ENCODE assay signal across 24 cellular contexts in genomic region chr2:62424899-62425298, GRCh38.
DNase-seq lines count a peak whose midpoint lies in the region; ATAC-seq, FAIRE-seq and TF ChIP-seq lines count a peak whose summit lies in the region.
"Had no signal": no experiment of that assay in that cellular context is flagged by ENCODE, and none has a peak within 500 bp of the region (broad histone marks: within the 10 kb centered on the region; RNA-seq: fewer than 3 reads in every experiment).

No MANE protein-coding gene starts in this region.

- no peaks in the 10 kb centered on the region for H3K27me3 ChIP-seq in RWPE2 (ENCODE audit: insufficient read depth, poor library complexity, severe bottlenecking)
- H3K27me3 ChIP-seq: heart left ventricle, neutrophil, tibial artery had no signal

- CTCF ChIA-PET in A549 (lab: Yijun Ruan, JAX), result interaction anchor here (1.8 kb wide), 1 partner anchor 9 kb away, joined by 6 read pairs; no protein-coding TSS in a partner anchor

- H3K9me3 ChIP-seq in A549 (no peaks in the 10 kb centered on the region), RWPE2 (ENCODE audit: severe bottlenecking) (no peaks in the 10 kb centered on the region)
- H3K9me3 ChIP-seq: neutrophil, prostate gland, tibial artery had no signal

- peak overlapping the region in 1 of 2 experiments; percentile 60; a peak in 2 of 6 replicates for H3K27ac ChIP-seq in A549
- peak overlapping the region; percentile 53 for H3K27ac ChIP-seq in RWPE2 (ENCODE audit: poor library complexity, severe bottlenecking)
- peak overlapping the region; percentile 85 for H3K27ac ChIP-seq in epithelial cell of prostate
- H3K27ac ChIP-seq: heart left ventricle, neutrophil, tibial artery, VCaP had no signal

- peak in 1 of 2 experiments; percentile 48; a peak in 3 of 6 replicates for ATAC-seq in A549
- ATAC-seq in RWPE2 (ENCODE audit: low read depth), result peak; percentile 72
- peak; percentile 39 for ATAC-seq in sciatic nerve
- ATAC-seq in HG03520 (IDR thresholded peaks at IDR 0.05; ENCODE audit: unreplicated experiment), result no peak
- no peak for ATAC-seq in HG03135 (IDR thresholded peaks at IDR 0.05; ENCODE audit: unreplicated experiment)
- ATAC-seq: SK-N-SH treated with all-trans-retinoic acid at 6 μM for 48 hours; stimulated activated naive CD8-positive, alpha-beta T cell treated with anti-CD3 and anti-CD28 coated beads, Interleukin-15, Interleukin-2, amounts not matched to agents 100 U/mL and 50 U/mL, for 24 hours had no signal

- no peak for TF ChIP-seq POLR2A in A549 (IDR thresholded peaks at IDR 0.05; ENCODE audit: low read length)

- peak in 1 of 2 experiments; percentile 39 for DNase-seq in A549 (ENCODE audit: low read depth in 1 of 2, low spot score in 1 of 2)
- DNase-seq in RWPE2 (ENCODE audit: low spot score), result no peak
- DNase-seq in epithelial cell of prostate (ENCODE audit: low read depth, low spot score), result peak; percentile 57
- DNase-seq in sciatic nerve (ENCODE audit: low spot score), result no peak
- no peak for DNase-seq in anterior cingulate cortex (lab: John Stamatoyannopoulos, UW)
- DNase-seq in NCI-H1048 (lab: John Stamatoyannopoulos, UW), result no peak
- DNase-seq: activated CD4-positive, alpha-beta T cell treated with anti-CD3 and anti-CD28 coated beads for 4 hours; activated gamma-delta T cell treated with Interleukin-2 at 50 U/mL for 16 hours; activated T-cell treated with anti-CD3 and anti-CD28 coated beads, Interleukin-2, amount 50 U/mL, for 24 hours; DMS53; heart left ventricle; Karpas-422; kidney glomerular epithelial cell; NCI-H510A; stimulated activated naive CD8-positive, alpha-beta T cell treated with anti-CD3 and anti-CD28 coated beads, Interleukin-15, Interleukin-2, amounts not matched to agents 100 U/mL and 50 U/mL, for 24 hours; tibial artery had no signal

- no peak for FAIRE-seq in A549 (lab: Jason Lieb, UNC)
- FAIRE-seq: G401.6, H54 had no signal

- peak overlapping the region; percentile 9; the same call in 1 of the 3 replicates for H3K4me2 ChIP-seq in A549

- intact Hi-C loops in sciatic nerve (cut with DNase I), result no loop called here

- TF ChIP-seq CTCF in A549 (IDR thresholded peaks at IDR 0.05), result no peak
- TF ChIP-seq CTCF in RWPE2 (IDR thresholded peaks at IDR 0.05; ENCODE audit: poor library complexity, severe bottlenecking), result peak; percentile 6

- H3K4me1 ChIP-seq in A549 (peaks cover 10% of the 10 kb centered on the region; the same call in 1 of the 3 replicates), RWPE2 (ENCODE audit: insufficient read depth, poor library complexity, severe bottlenecking) (peaks cover 19% of the 10 kb centered on the region)
- H3K4me1 ChIP-seq: prostate gland, tibial artery had no signal

- TF ChIP-seq RAD21 in A549 (conservative IDR thresholded peaks at IDR 0.05 in 1 of 2, IDR thresholded peaks at IDR 0.05 in 1 of 2), result no peak

- H3K4me3 ChIP-seq in A549 (no peak overlapping the region), RWPE2 (ENCODE audit: severe bottlenecking) (no peak overlapping the region)
- H3K4me3 ChIP-seq: heart left ventricle, prostate gland, tibial artery had no signal

- no peaks in the 10 kb centered on the region for H3K36me3 ChIP-seq in RWPE2 (ENCODE audit: low read depth)
- H3K36me3 ChIP-seq: heart left ventricle, neutrophil, prostate gland, tibial artery had no signal

- TF ChIP-seq EP300 in A549 (IDR thresholded peaks at IDR 0.05), result no peak

- POLR2A ChIA-PET in A549 (lab: Yijun Ruan, JAX), result no interaction called here

- 36% methylated on average over 6 of the region's 6 CpGs for WGBS in A549 (ENCODE audit: missing lambda C conversion rate)

TF ChIP-seq in A549, 52 proteins besides CTCF, POLR2A, EP300 and RAD21:
- TF ChIP-seq RNF2 (IDR thresholded peaks at IDR 0.05; ENCODE audit: borderline replicate concordance, low read depth) (no peak), CHD4 (IDR thresholded peaks at IDR 0.05; ENCODE audit: borderline replicate concordance) (no peak), NR3C1 (IDR thresholded peaks at IDR 0.05) (no peak), RFX5 (IDR thresholded peaks at IDR 0.05) (no peak)

Comparison
In these comparisons a context has a peak if more than half of its experiments do, and no peak if none do; other contexts are left out.
1. ATAC-seq: peak in RWPE2 (single experiment) and sciatic nerve (single experiment); none in HG03520 (single experiment) and HG03135 (single experiment).